Comparison of ENCODE assay signal across 10 cellular contexts in genomic region chr11:17164361-17165246, GRCh38. TPM values are rescaled to one million over a fixed set of nuclear protein-coding genes. Genes with fewer than 3 reads are reported as not detected.
A peak's percentile ranks its signal among the peaks of the same experiment; 100 is the strongest.
DNase-seq lines count a peak whose midpoint lies in the region; ATAC-seq, FAIRE-seq and TF ChIP-seq lines count a peak whose summit lies in the region.
"Had no signal": no experiment of that assay in that cellular context is flagged by ENCODE, and none has a peak within 500 bp of the region (broad histone marks: within the 10 kb centered on the region; RNA-seq: fewer than 3 reads in every experiment).

No MANE protein-coding gene starts in this region.

- TF ChIP-seq EP300 in GM12878 (IDR thresholded peaks at IDR 0.05; ENCODE audit: borderline replicate concordance in 1 of 2, control insufficient read depth in 1 of 2, low read depth in 2 of 2, low read length in 2 of 2), result no peak

- H2BK5ac ChIP-seq in trophoblast cell (ENCODE audit: low read depth, low read length, poor library complexity), result no peak overlapping the region

- no peak overlapping the region for H3K14ac ChIP-seq in trophoblast cell (ENCODE audit: low read length)

- H2BK12ac ChIP-seq in trophoblast cell (ENCODE audit: low read length), result no peak overlapping the region

- H3K36me3 ChIP-seq in GM12878 (ENCODE audit: control insufficient read depth in 2 of 2, insufficient read depth in 2 of 2, low read length in 1 of 2), result no peaks in the 10 kb centered on the region
- peaks cover 27% of the 10 kb centered on the region for H3K36me3 ChIP-seq in WERI-Rb-1
- peaks cover 8% of the 10 kb centered on the region for H3K36me3 ChIP-seq in A673 (ENCODE audit: insufficient read depth, low read length, poor library complexity, severe bottlenecking)
- peaks cover 3 to 16% of the 10 kb centered on the region in 2 experiments for H3K36me3 ChIP-seq in trophoblast cell (ENCODE audit: control insufficient read depth in 1 of 2, insufficient read depth in 2 of 2, low read length in 2 of 2)

- no peak for TF ChIP-seq RAD21 in GM12878 (IDR thresholded peaks at IDR 0.05; ENCODE audit: insufficient read depth, low read depth, low read length)

- no peak overlapping the region for H3K4ac ChIP-seq in trophoblast cell (ENCODE audit: low read depth, low read length)

- H3K4me1 ChIP-seq in GM12878 (ENCODE audit: control insufficient read depth, insufficient read depth, low read length) (peaks cover 21% of the 10 kb centered on the region), A673 (ENCODE audit: insufficient read depth, low read length, poor library complexity, severe bottlenecking) (peaks cover 24% of the 10 kb centered on the region), trophoblast cell (ENCODE audit: control insufficient read depth in 1 of 2, insufficient read depth in 2 of 2, low read length in 2 of 2) (no peaks in the 10 kb centered on the region)

- H3K27ac ChIP-seq in GM12878 (ENCODE audit: control insufficient read depth, insufficient read depth), result peak overlapping the region; percentile 56
- H3K27ac ChIP-seq in WERI-Rb-1, result no peak overlapping the region
- H3K27ac ChIP-seq in A673 (ENCODE audit: low read depth, low read length, poor library complexity, severe bottlenecking), result no peak overlapping the region
- H3K27ac ChIP-seq in trophoblast cell (ENCODE audit: low read depth, low read length), result no peak overlapping the region

- H4K91ac ChIP-seq in trophoblast cell (ENCODE audit: low read depth, low read length), result no peak overlapping the region

- H3K4me3 ChIP-seq in AG10803 (ENCODE audit: low read length), result no peak overlapping the region
- H3K4me3 ChIP-seq in GM12878, result no peak overlapping the region
- H3K4me3 ChIP-seq in WERI-Rb-1 (ENCODE audit: low read depth, low read length), result no peak overlapping the region
- no peak overlapping the region for H3K4me3 ChIP-seq in A673 (ENCODE audit: low read depth, low read length, poor library complexity, severe bottlenecking)
- H3K4me3 ChIP-seq in trophoblast cell (ENCODE audit: low read depth, low read length), result no peak overlapping the region

- TF ChIP-seq CTCF in AG10803 (conservative IDR thresholded peaks at IDR 0.05; ENCODE audit: low read length), result no peak
- no peak for TF ChIP-seq CTCF in GM12878 (IDR thresholded peaks at IDR 0.05 in 2 of 3, conservative IDR thresholded peaks at IDR 0.05 in 1 of 3; ENCODE audit: control insufficient read depth in 2 of 3, extremely low read depth in 1 of 3, insufficient read depth in 1 of 3, low read depth in 3 of 3, low read length in 3 of 3)
- TF ChIP-seq CTCF in WERI-Rb-1 (IDR thresholded peaks at IDR 0.05; ENCODE audit: low read depth, low read length), result no peak
- no peak for TF ChIP-seq CTCF in A673 (conservative IDR thresholded peaks at IDR 0.05; ENCODE audit: low read depth, low read length)

- H3K4me2 ChIP-seq in GM12878 (ENCODE audit: control insufficient read depth, insufficient read depth), result peak overlapping the region; percentile 18; the same call in 1 of the 2 replicates
- H3K4me2 ChIP-seq in trophoblast cell (ENCODE audit: low read length), result no peak overlapping the region

- H3K79me1 ChIP-seq in trophoblast cell (ENCODE audit: low read length), result no peaks in the 10 kb centered on the region

- H3K79me2 ChIP-seq in GM12878 (ENCODE audit: control insufficient read depth, insufficient read depth, low read length) (peaks cover 2% of the 10 kb centered on the region), trophoblast cell (ENCODE audit: control insufficient read depth, insufficient read depth, low read length, poor library complexity) (peaks cover 2% of the 10 kb centered on the region)

- H3K9me3 ChIP-seq in GM12878 (replicated peaks; ENCODE audit: control insufficient read depth, insufficient read depth, low read length), result no peaks in the 10 kb centered on the region
- no peaks in the 10 kb centered on the region for H3K9me3 ChIP-seq in WERI-Rb-1 (ENCODE audit: severe bottlenecking)
- no peaks in the 10 kb centered on the region for H3K9me3 ChIP-seq in A673 (ENCODE audit: low read depth, low read length, poor library complexity, severe bottlenecking)
- H3K9me3 ChIP-seq in trophoblast cell (ENCODE audit: insufficient read depth, low read depth, low read length), result no peaks in the 10 kb centered on the region

- in situ Hi-C loops in GM12878 (cut with MboI), result no loop called here

- H2AK5ac ChIP-seq in trophoblast cell (ENCODE audit: low read length), result no peak overlapping the region

- H3K9ac ChIP-seq in GM12878 (ENCODE audit: control insufficient read depth, insufficient read depth, low read length), result no peak overlapping the region; the same call in 1 of the 2 replicates
- H3K9ac ChIP-seq in trophoblast cell (ENCODE audit: low read length), result no peak overlapping the region

- RAD21 ChIA-PET in GM12878 (lab: Charles Lee; ENCODE audit: unreplicated experiment), result interaction anchor here (1.5 kb wide), 1 partner anchor 43 kb away, joined by 4 read pairs; the partner anchor contains the start of gene PIK3C2A

- FAIRE-seq in GM12878 (lab: Jason Lieb, UNC), result no peak

- BruUV-seq in GM12878 (replicated peaks; lab: Mats Ljungman, UMichigan) (no TSS peak), A673 (replicated peaks; lab: Mats Ljungman, UMichigan) (no TSS peak)

- peak; percentile 21 for DNase-seq in AG10803 (ENCODE audit: low read depth)
- DNase-seq in GM12878 (ENCODE audit: low read depth, low spot score), result no peak
- DNase-seq in lung microvascular endothelial cell (ENCODE audit: low read depth in 2 of 2), result peak; percentile 40 to 60
- DNase-seq in WERI-Rb-1, result no peak
- DNase-seq in A673 (ENCODE audit: low spot score), result no peak
- no peak for DNase-seq in activated T-cell treated with anti-CD3 and anti-CD28 coated beads for 4 hours
- no peak for DNase-seq in trophoblast cell
- DNase-seq: naive thymus-derived CD8-positive, alpha-beta T cell; NCI-H1694 had no signal

- intact Hi-C loops in GM12878 (cut with micrococcal nuclease; ENCODE audit: unreplicated experiment), result no loop called here
- intact Hi-C loops in A673 (cut with micrococcal nuclease; ENCODE audit: unreplicated experiment), result no loop called here

- H4K20me1 ChIP-seq in GM12878 (ENCODE audit: control insufficient read depth, insufficient read depth), result no peaks in the 10 kb centered on the region

- H2BK120ac ChIP-seq in trophoblast cell (ENCODE audit: insufficient read depth, low read length, poor library complexity), result no peak overlapping the region

- CTCF ChIA-PET in GM12878 (lab: Yijun Ruan, JAX), result no interaction called here
- CTCF ChIA-PET in A673 (lab: Charles Lee), result no interaction called here

- no peak for TF ChIP-seq POLR2A in GM12878 (IDR thresholded peaks at IDR 0.05; ENCODE audit: low read depth, low read length)

- 64% methylated on average over 1 of the region's 1 CpG for WGBS in GM12878 (ENCODE audit: insufficient coverage, insufficient replicate concordance, low lambda C conversion rate, missing lambda C conversion rate)
- no CpG with 5 or more reads among the region's 1 CpG for WGBS in trophoblast cell (ENCODE audit: extremely low coverage, insufficient coverage, insufficient read length)

- POLR2A ChIA-PET in GM12878 (lab: Charles Lee) (interaction anchor here (0.6 to 1.1 kb wide), 2 partner anchors 15 to 87 kb away, joined by 3 to 5 read pairs; partner anchors contain the start of gene RPS13), A673 (lab: Charles Lee; ENCODE audit: low non-redundant PET) (no interaction called here)

- no peak overlapping the region for H4K8ac ChIP-seq in trophoblast cell (ENCODE audit: low read depth, low read length)

- no peak overlapping the region for H3K23ac ChIP-seq in trophoblast cell (ENCODE audit: low read length)

- ATAC-seq in HG02610 (IDR thresholded peaks at IDR 0.05; ENCODE audit: unreplicated experiment) (peak; percentile 34), GM12878 (peak; percentile 56)
- ATAC-seq: naive thymus-derived CD8-positive, alpha-beta T cell had no signal

- H3K18ac ChIP-seq in trophoblast cell (ENCODE audit: low read length), result no peak overlapping the region

- SMC1A ChIA-PET in GM12878 (lab: Charles Lee; ENCODE audit: uncharacterized antibody, unreplicated experiment), result interaction anchor here (1.2 kb wide), 1 partner anchor 13 kb away, joined by 3 read pairs; no protein-coding TSS in a partner anchor

- H4K12ac ChIP-seq in trophoblast cell (ENCODE audit: low read depth, low read length), result no peak overlapping the region

- H3K27me3 ChIP-seq in GM12878 (replicated peaks in 1 of 2; ENCODE audit: control insufficient read depth in 2 of 2, insufficient read depth in 2 of 2, low read length in 1 of 2) (no peaks in the 10 kb centered on the region), WERI-Rb-1 (ENCODE audit: insufficient read depth, low read depth, severe bottlenecking) (no peaks in the 10 kb centered on the region), A673 (replicated peaks; ENCODE audit: insufficient read depth, low read depth, low read length, poor library complexity) (no peaks in the 10 kb centered on the region), trophoblast cell (ENCODE audit: insufficient read depth, low read length) (no peaks in the 10 kb centered on the region)

- no peak overlapping the region; the same call in 1 of the 2 replicates for H2AFZ ChIP-seq in GM12878 (ENCODE audit: control insufficient read depth, low read depth, low read length)
- H2AFZ ChIP-seq in trophoblast cell (ENCODE audit: insufficient read depth, low read length, poor library complexity), result no peak overlapping the region

TF ChIP-seq in GM12878, 131 proteins besides CTCF, POLR2A, EP300 and RAD21:
- TF ChIP-seq SMAD1 (IDR thresholded peaks at IDR 0.05; ENCODE audit: low read depth, partially characterized antibody), result no peak
- peak; percentile 68; the same call in 1 of the 2 replicates for TF ChIP-seq NR2F1 (conservative IDR thresholded peaks at IDR 0.05)
- TF ChIP-seq SIN3A (IDR thresholded peaks at IDR 0.05; ENCODE audit: low read depth, low read length), result no peak

RNA-seq across cellular contexts. Expression of gene PIK3C2A, which starts 43.2 kb away (rescaled TPM):
- total RNA-seq in GM12878 (2013; cell fraction: nucleolus; rRNA removed), result 143 and 149 TPM in 2 replicates
- total RNA-seq in GM12878 (2014; rRNA removed) (9.6 and 15.5 TPM in 2 replicates), GM12878 (2014; rRNA removed; fragmentation: Illumina TruSeq; extraction: Trizol) (15.2 and 19.0 TPM in 2 replicates), GM12878 (2021) (13.1 and 14.4 TPM in 2 replicates), lung microvascular endothelial cell (29.8 and 35.5 TPM in 2 replicates), A673 (2021) (43.8 and 44.2 TPM in 2 replicates)
- polyA plus RNA-seq in GM12878 (2011; ENCODE audit: low read depth), result 5.3 TPM
- polyA plus RNA-seq in GM12878 (2011; rRNA removed) (20.6 and 33.6 TPM in 2 replicates), GM12878 (2014; fragmentation: Illumina TruSeq; extraction: Trizol) (10.9 and 16.0 TPM in 2 replicates), GM12878 (2014; fragmentation: Nextera tagmentation; extraction: Ambion mirVana) (1 to 10 TPM; 1.6 to 2.5 TPM), GM12878 (2014; rRNA removed) (4.8 and 6.9 TPM in 2 replicates), GM12878 (2016; fragmentation: Nextera tagmentation; extraction: Ambion mirVana) (1 to 10 TPM; 7.3 to 8.6 TPM)
- polyA plus RNA-seq in GM12878 (2011; cell fraction: cytosol; rRNA removed), result 5.4 and 7.4 TPM in 2 replicates
- polyA plus RNA-seq in GM12878 (2011; cell fraction: nucleus; rRNA removed), result 14.8 and 16.4 TPM in 2 replicates
- 10.0 and 11.3 TPM in 2 replicates for polyA plus RNA-seq in GM12878 (2012)
- polyA minus RNA-seq in GM12878 (2011; rRNA and poly(A)+ RNA removed), result 18.5 and 23.2 TPM in 2 replicates
- polyA minus RNA-seq in GM12878 (2011; cell fraction: cytosol; rRNA and poly(A)+ RNA removed), result 7.4 and 8.7 TPM in 2 replicates
- polyA minus RNA-seq in GM12878 (2011; cell fraction: nucleus; rRNA and poly(A)+ RNA removed), result 14.1 and 19.9 TPM in 2 replicates
- 145 and 149 TPM in 2 replicates for polyA plus RNA-seq in trophoblast cell (2013)

Comparison
In these comparisons a context has a peak if more than half of its experiments do, and no peak if none do; other contexts are left out.
1. DNase-seq: peak in AG10803 (single experiment) and lung microvascular endothelial cell (2 of 2); none in GM12878 (single experiment), WERI-Rb-1 (single experiment), A673 (single experiment), activated T-cell treated with anti-CD3 and anti-CD28 coated beads for 4 hours (single experiment) and trophoblast cell (0 of 2).